In the genomic region with DNA sequence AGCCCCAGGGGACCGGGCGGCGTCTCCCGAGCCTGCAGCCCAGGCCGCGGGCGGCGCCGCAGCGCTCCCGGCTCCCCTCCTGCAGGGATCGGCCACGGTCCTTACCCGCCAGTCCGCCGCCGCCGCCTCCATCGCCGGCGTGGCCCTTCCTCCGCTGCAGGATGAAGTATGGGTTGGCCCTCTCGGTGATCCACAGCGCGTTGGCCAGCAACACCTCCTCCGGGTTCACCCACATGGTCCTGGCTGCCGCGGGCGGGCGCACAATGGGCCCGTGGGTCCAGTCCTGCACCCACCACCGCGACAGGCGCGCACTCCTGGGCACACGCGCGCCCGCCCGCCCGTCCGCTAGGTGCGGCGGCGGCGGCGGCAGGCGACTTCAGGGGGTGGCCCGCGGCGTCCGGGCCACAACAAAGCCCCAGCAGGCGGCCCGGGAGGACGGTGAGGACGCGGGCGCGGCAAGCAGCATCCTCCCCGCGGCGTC, we compare ENCODE assay signal across 9 cellular contexts. TPM values are rescaled to one million over a fixed set of nuclear protein-coding genes. Genes with fewer than 3 reads are reported as not detected.
A peak's percentile ranks its signal among the peaks of the same experiment; 100 is the strongest.
DNase-seq lines count a peak whose midpoint lies in the region; FAIRE-seq and TF ChIP-seq lines count a peak whose summit lies in the region.
"Had no signal": no experiment of that assay in that cellular context is flagged by ENCODE, and none has a peak within 500 bp of the region (broad histone marks: within the 10 kb centered on the region; RNA-seq: fewer than 3 reads in every experiment).

No MANE protein-coding gene starts in this region.

- H3K4me3 ChIP-seq in right atrium auricular region = peak overlapping the region; percentile 89 to 90
- H3K4me3 ChIP-seq: K562 had no signal

- no peaks in the 10 kb centered on the region for H3K27me3 ChIP-seq in right atrium auricular region

- intact Hi-C loops in posterior cingulate gyrus (cut with DNase I) = no loop called here

- no peak for FAIRE-seq in H54 (lab: Jason Lieb, UNC)
- FAIRE-seq: K562 had no signal

- no peak for TF ChIP-seq CTCF in right atrium auricular region (IDR thresholded peaks at IDR 0.05)

- H3K9me3 ChIP-seq in KOPT-K1 (ENCODE audit: insufficient read depth, low read length, poor library complexity, severe bottlenecking) = no peaks in the 10 kb centered on the region
- no peaks in the 10 kb centered on the region for H3K9me3 ChIP-seq in right atrium auricular region

- no peaks in the 10 kb centered on the region for H3K4me1 ChIP-seq in right atrium auricular region

- TF ChIP-seq POLR2A in H54 (IDR thresholded peaks at IDR 0.05; ENCODE audit: low read depth, low read length) = no peak

- H3K36me3 ChIP-seq in KOPT-K1 (ENCODE audit: insufficient read depth, low read length) = no peaks in the 10 kb centered on the region
- H3K36me3 ChIP-seq in right atrium auricular region = no peaks in the 10 kb centered on the region

- DNase-seq in activated gamma-delta T cell (lab: John Stamatoyannopoulos, UW) (peak; percentile 4), activated gamma-delta T cell treated with Interleukin-2 at 50 U/mL for 16 hours (no peak), H54 (ENCODE audit: insufficient read length, low spot score) (peak; percentile 14), amniotic epithelial cell (ENCODE audit: low read depth) (peak; percentile 35), right atrium auricular region (ENCODE audit: low spot score) (peak; percentile 61), posterior cingulate gyrus (peak; percentile 15 to 92 (median 38))
- no peak for DNase-seq in central memory CD4-positive, alpha-beta T cell

- H3K27ac ChIP-seq in KOPT-K1 (ENCODE audit: low read depth, low read length, poor library complexity, severe bottlenecking) = peak overlapping the region; percentile 18
- peak overlapping the region; percentile 98 to 99 for H3K27ac ChIP-seq in right atrium auricular region

RNA-seq across cellular contexts. Expression of a gene that starts 0.3 kb away (rescaled TPM):
- 10 to 100 TPM; 10.9 to 18.8 TPM for total RNA-seq in right atrium auricular region

Comparison
In these comparisons a context has a peak if more than half of its experiments do, and no peak if none do; other contexts are left out.
1. DNase-seq: peak in activated gamma-delta T cell (single experiment), H54 (single experiment), amniotic epithelial cell (single experiment), right atrium auricular region (single experiment) and posterior cingulate gyrus (10 of 10); none in activated gamma-delta T cell treated with Interleukin-2 at 50 U/mL for 16 hours (single experiment) and central memory CD4-positive, alpha-beta T cell (single experiment).